Comparison of ENCODE assay signal across 8 cellular contexts in genomic region chrX:11759172-11759460, GRCh38. TPM values are rescaled to one million over a fixed set of nuclear protein-coding genes. Genes with fewer than 3 reads are reported as not detected.
DNase-seq lines count a peak whose midpoint lies in the region; ATAC-seq and TF ChIP-seq lines count a peak whose summit lies in the region.

No MANE protein-coding gene starts in this region.

- ATAC-seq in naive B cell (ENCODE audit: low read depth in 2 of 2) (no peak), HG02981 (IDR thresholded peaks at IDR 0.05; ENCODE audit: unreplicated experiment) (no peak), left lobe of liver (no peak)

- H3K27me3 Mint-ChIP-seq in IgD-negative memory B cell (no peaks in the 10 kb centered on the region), naive B cell (no peaks in the 10 kb centered on the region)

- peak overlapping the region; percentile 96 for H2AFZ ChIP-seq in ACC112 (ENCODE audit: low read length, unreplicated experiment)

- DNase-seq in choroid plexus epithelial cell (ENCODE audit: low read depth) (no peak), naive B cell (no peak), NAMALWA (ENCODE audit: low spot score) (no peak), DMS114 treated with DMSO at 0.1 percent for 48 hours (lab: John Stamatoyannopoulos, UW; ENCODE audit: unreplicated experiment) (no peak), left lobe of liver (ENCODE audit: low spot score) (no peak)

- H3K9me3 Mint-ChIP-seq in IgD-negative memory B cell = no peaks in the 10 kb centered on the region
- peaks cover 0 to 4% (median 0%) of the 10 kb centered on the region in 7 donors for H3K9me3 Mint-ChIP-seq in naive B cell

- H3K79me2 ChIP-seq in ACC112 (ENCODE audit: control insufficient read depth, insufficient read depth, low read length, unreplicated experiment) = peaks cover 14% of the 10 kb centered on the region

- H3K27ac ChIP-seq in ACC112 (ENCODE audit: low read depth, low read length) = peak overlapping the region; percentile 86

- peaks cover 31% of the 10 kb centered on the region for H3K36me3 ChIP-seq in ACC112 (ENCODE audit: insufficient read depth, low read length)

- peak overlapping the region; percentile 99 for H3K4me3 ChIP-seq in ACC112 (ENCODE audit: low read depth, low read length)
- peak overlapping the region; percentile 79 for H3K4me3 ChIP-seq in choroid plexus epithelial cell (ENCODE audit: low read depth, low read length)

- peak overlapping the region; percentile 92 to 99 (median 96) for H3K4me3 Mint-ChIP-seq in IgD-negative memory B cell
- peak overlapping the region; percentile 91 to 99 (median 97) for H3K4me3 Mint-ChIP-seq in naive B cell

- peaks cover 1% of the 10 kb centered on the region for H3K36me3 Mint-ChIP-seq in IgD-negative memory B cell
- H3K36me3 Mint-ChIP-seq in naive B cell = peaks cover 8% of the 10 kb centered on the region in 2 donors

- H3K4me1 Mint-ChIP-seq in IgD-negative memory B cell (peaks cover 19 to 38% (median 22%) of the 10 kb centered on the region in 3 donors), naive B cell (peaks cover 13 to 22% (median 19%) of the 10 kb centered on the region in 3 donors)

- no peak for TF ChIP-seq CTCF in choroid plexus epithelial cell (conservative IDR thresholded peaks at IDR 0.05; ENCODE audit: low read depth, low read length)

- no peaks in the 10 kb centered on the region for H3K27me3 ChIP-seq in ACC112 (ENCODE audit: insufficient read depth, low read length)

- peak overlapping the region; percentile 92 to 97 (median 95) for H3K27ac Mint-ChIP-seq in IgD-negative memory B cell
- H3K27ac Mint-ChIP-seq in naive B cell = peak overlapping the region; percentile 95 to 99 (median 97)

- H3K4me1 ChIP-seq in ACC112 (ENCODE audit: control insufficient read depth, insufficient read depth, low read length, unreplicated experiment) = peaks cover 21% of the 10 kb centered on the region

RNA-seq across cellular contexts. Expression of gene MSL3, which starts 1.1 kb away (rescaled TPM):
- polyA plus RNA-seq in IgD-negative memory B cell (66.8 TPM), naive B cell (ENCODE audit: low read depth in 6 of 6) (10 to 100 TPM; 42.5 to 92.1 (median 79.3) TPM)
- 9.7 TPM for total RNA-seq in left lobe of liver
